ENCODE assay signal across 8 cellular contexts in genomic region chr16:50841081-50841886, GRCh38.
DNase-seq lines count a peak whose midpoint lies in the region; ATAC-seq and TF ChIP-seq lines count a peak whose summit lies in the region.

No MANE protein-coding gene starts in this region.

- no peak overlapping the region for H3K9ac ChIP-seq in OCI-LY3 (ENCODE audit: low read length)

- intact Hi-C loops in tibial artery (cut with DNase I; ENCODE audit: low total_unique reads) = no loop called here

- no peaks in the 10 kb centered on the region for H3K79me2 ChIP-seq in OCI-LY3 (ENCODE audit: low read length)

- H3K36me3 Mint-ChIP-seq in activated naive CD4-positive, alpha-beta T cell treated with anti-CD3 and anti-CD28 coated beads, Interleukin-2, amount 10 ng/mL, durations not matched to agents 7 days and 5 days = no peaks in the 10 kb centered on the region
- no peaks in the 10 kb centered on the region for H3K36me3 Mint-ChIP-seq in stimulated activated memory B cell treated with anti-CD40 and anti-IgM and Interleukin-4, amounts not matched to agents 10 μg/mL and 1 μg/mL and 100 μg/mL, for 72 hours

- no peak overlapping the region for H3K27ac ChIP-seq in OCI-LY3 (ENCODE audit: low read length)
- no peak overlapping the region for H3K27ac ChIP-seq in tibial artery

- 0 out of 2 replicates have a peak, but pooled peaks cover 4% of the 10 kb centered on the region for H3K4me1 ChIP-seq in OCI-LY3 (ENCODE audit: low read length)
- peaks cover 0 to 8% (median 2%) of the 10 kb centered on the region in 4 donors for H3K4me1 ChIP-seq in tibial artery

- no peak overlapping the region for H3K27ac Mint-ChIP-seq in activated naive CD4-positive, alpha-beta T cell treated with anti-CD3 and anti-CD28 coated beads, Interleukin-2, amount 10 ng/mL, durations not matched to agents 7 days and 5 days
- H3K27ac Mint-ChIP-seq in stimulated activated memory B cell treated with anti-CD40 and anti-IgM and Interleukin-4, amounts not matched to agents 10 μg/mL and 1 μg/mL and 100 μg/mL, for 72 hours = no peak overlapping the region

- peak overlapping the region; percentile 56 for H2AFZ ChIP-seq in OCI-LY3 (ENCODE audit: low read depth, low read length)

- CTCF ChIA-PET in activated naive CD4-positive, alpha-beta T cell treated with anti-CD3 and anti-CD28 coated beads, Interleukin-2, amount 10 ng/mL, durations not matched to agents 7 days and 5 days (lab: Charles Lee) = no interaction called here

- peak overlapping the region; percentile 49 for H3K4me3 Mint-ChIP-seq in activated naive CD4-positive, alpha-beta T cell treated with anti-CD3 and anti-CD28 coated beads, Interleukin-2, amount 10 ng/mL, durations not matched to agents 7 days and 5 days
- peak overlapping the region; percentile 64 for H3K4me3 Mint-ChIP-seq in stimulated activated memory B cell treated with anti-CD40 and anti-IgM and Interleukin-4, amounts not matched to agents 10 μg/mL and 1 μg/mL and 100 μg/mL, for 72 hours

- peaks cover 44% of the 10 kb centered on the region for H3K27me3 Mint-ChIP-seq in activated naive CD4-positive, alpha-beta T cell treated with anti-CD3 and anti-CD28 coated beads, Interleukin-2, amount 10 ng/mL, durations not matched to agents 7 days and 5 days
- peaks cover 64% of the 10 kb centered on the region for H3K27me3 Mint-ChIP-seq in stimulated activated memory B cell treated with anti-CD40 and anti-IgM and Interleukin-4, amounts not matched to agents 10 μg/mL and 1 μg/mL and 100 μg/mL, for 72 hours

- H3K9me3 ChIP-seq in OCI-LY3 (ENCODE audit: insufficient read depth, low read length) (no peaks in the 10 kb centered on the region), tibial artery (no peaks in the 10 kb centered on the region)

- no peak for TF ChIP-seq CTCF in OCI-LY3 (IDR thresholded peaks at IDR 0.05; ENCODE audit: low read depth, low read length)
- no peak for TF ChIP-seq CTCF in tibial artery (IDR thresholded peaks at IDR 0.05)

- H3K4me3 ChIP-seq in OCI-LY3 (ENCODE audit: low read length) = peak overlapping the region; percentile 71
- H3K4me3 ChIP-seq in tibial artery = peak overlapping the region in 1 of 2 donors; percentile 26

- H3K36me3 ChIP-seq in OCI-LY3 (replicated peaks; ENCODE audit: low read depth, low read length) (no peaks in the 10 kb centered on the region), tibial artery (no peaks in the 10 kb centered on the region)

- peak overlapping the region; percentile 57 for H3K4me2 ChIP-seq in OCI-LY3 (ENCODE audit: low read length)

- ATAC-seq in left lobe of liver = no peak
- no peak for ATAC-seq in stimulated activated memory B cell treated with anti-CD40 and anti-IgM and Interleukin-4, amounts not matched to agents 10 μg/mL and 1 μg/mL and 100 μg/mL, for 72 hours
- no peak for ATAC-seq in HG02852 (IDR thresholded peaks at IDR 0.05; ENCODE audit: unreplicated experiment)
- no peak for ATAC-seq in GM21526 (IDR thresholded peaks at IDR 0.05; ENCODE audit: low FRiP score, unreplicated experiment)

- H4K20me1 ChIP-seq in OCI-LY3 (ENCODE audit: insufficient read depth, low read length) = no peaks in the 10 kb centered on the region

- H3K4me1 Mint-ChIP-seq in activated naive CD4-positive, alpha-beta T cell treated with anti-CD3 and anti-CD28 coated beads, Interleukin-2, amount 10 ng/mL, durations not matched to agents 7 days and 5 days = peaks cover 8% of the 10 kb centered on the region
- H3K4me1 Mint-ChIP-seq in stimulated activated memory B cell treated with anti-CD40 and anti-IgM and Interleukin-4, amounts not matched to agents 10 μg/mL and 1 μg/mL and 100 μg/mL, for 72 hours = peaks cover 22% of the 10 kb centered on the region

- H3K27me3 ChIP-seq in OCI-LY3 (ENCODE audit: low read depth, low read length) (peaks cover 59% of the 10 kb centered on the region), tibial artery (peaks cover 0 to 24% of the 10 kb centered on the region in 2 donors)

- peak; percentile 48 for DNase-seq in activated naive CD4-positive, alpha-beta T cell treated with anti-CD3 and anti-CD28 coated beads, Interleukin-2, amount 10 ng/mL, durations not matched to agents 7 days and 5 days
- DNase-seq in left lobe of liver (ENCODE audit: low spot score) (peak; percentile 40), RPMI8226 (no peak), tibial artery (no peak)

- H3K9me3 Mint-ChIP-seq in activated naive CD4-positive, alpha-beta T cell treated with anti-CD3 and anti-CD28 coated beads, Interleukin-2, amount 10 ng/mL, durations not matched to agents 7 days and 5 days = no peaks in the 10 kb centered on the region
- no peaks in the 10 kb centered on the region for H3K9me3 Mint-ChIP-seq in stimulated activated memory B cell treated with anti-CD40 and anti-IgM and Interleukin-4, amounts not matched to agents 10 μg/mL and 1 μg/mL and 100 μg/mL, for 72 hours

Comparison
In these comparisons a context has a peak if more than half of its experiments do, and no peak if none do; other contexts are left out.
1. DNase-seq: peak in activated naive CD4-positive, alpha-beta T cell treated with anti-CD3 and anti-CD28 coated beads, Interleukin-2, amount 10 ng/mL, durations not matched to agents 7 days and 5 days (single experiment) and left lobe of liver (single experiment); none in RPMI8226 (single experiment) and tibial artery (0 of 2).